ENCODE assay signal across 8 cellular contexts in the genomic region with DNA sequence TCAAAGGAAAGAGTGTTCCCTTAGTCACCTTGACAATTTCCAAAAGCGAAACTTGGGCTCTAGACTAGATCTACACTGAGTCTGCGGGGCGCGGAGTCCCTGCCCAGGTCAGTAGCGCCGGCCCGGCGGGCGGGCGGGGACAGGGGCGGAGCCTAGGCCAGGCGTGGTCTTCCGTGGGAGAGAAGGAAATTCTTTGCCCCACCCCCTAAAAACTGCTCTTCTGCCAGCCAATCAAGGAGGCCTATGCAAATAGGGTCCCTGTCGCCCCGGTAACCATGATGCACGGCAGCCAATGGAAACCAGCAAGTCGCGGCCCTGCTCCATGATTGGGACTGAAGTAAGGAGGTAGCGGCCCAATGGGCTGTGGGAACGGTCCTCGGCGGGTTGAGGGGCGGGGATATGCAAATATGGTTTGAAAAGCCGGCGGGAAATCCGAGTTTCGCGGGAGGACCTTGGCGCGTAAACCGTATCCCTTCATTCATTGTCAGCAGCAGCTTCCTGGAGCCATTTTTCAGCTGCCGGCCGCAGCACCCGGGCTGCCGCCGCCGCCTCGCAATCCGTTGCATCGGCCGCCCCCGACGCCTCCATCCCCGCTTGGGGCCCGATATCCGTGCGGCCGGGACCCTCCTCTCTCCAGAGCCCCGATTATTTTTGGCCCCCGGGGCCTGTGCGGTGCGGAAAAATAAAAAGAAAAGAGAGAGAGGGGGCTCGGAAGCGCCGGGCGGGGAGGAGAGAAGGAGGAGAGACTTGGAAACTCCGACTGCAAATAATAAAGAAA. TPM values are rescaled to one million over a fixed set of nuclear protein-coding genes. Genes with fewer than 3 reads are reported as not detected.
DNase-seq lines count a peak whose midpoint lies in the region; ATAC-seq, FAIRE-seq and TF ChIP-seq lines count a peak whose summit lies in the region.

Gene E2F3 (plus strand): TSS at position 477 of the 778 bp plus-strand sequence. CDS start 354 bp downstream, outside the sequence.

- H3K4me1 ChIP-seq in prostate gland (replicated peaks) = no peaks in the 10 kb centered on the region

- no peaks in the 10 kb centered on the region for H3K9me3 ChIP-seq in prostate gland

- no peak for TF ChIP-seq CTCF in prostate gland (IDR thresholded peaks at IDR 0.05)

- peak; percentile 20 for FAIRE-seq in urothelium cell line (lab: Jason Lieb, UNC)

- no peaks in the 10 kb centered on the region for H3K27me3 ChIP-seq in prostate gland (replicated peaks; ENCODE audit: insufficient read depth)

- no peaks in the 10 kb centered on the region for H3K36me3 ChIP-seq in prostate gland

- intact Hi-C loops in left ventricle myocardium superior (cut with micrococcal nuclease) (loop anchor here (5.0 kb wide), 1 partner anchor 131 kb away; the partner anchor contains the start of gene CDKAL1), prostate gland (cut with DNase I) (loop anchor here (5.0 to 10.0 kb wide), 3 partner anchors 109 to 287 kb away; no protein-coding TSS in a partner anchor)

- H3K4me3 ChIP-seq in prostate gland = peak within 1 kb of the TSS; percentile 68

- DNase-seq in NCI-H187 (lab: John Stamatoyannopoulos, UW) (peak; percentile 98 to 99), T-helper 2 cell (peak; percentile 94 to 100 (median 98)), left ventricle myocardium superior (peak; percentile 99), prostate gland (ENCODE audit: low spot score) (peak; percentile 100), urothelium cell line (ENCODE audit: low spot score) (peak; percentile 98)

- WGBS in prostate gland = under 1% methylated on average over 56 of the region's 57 CpGs

- H3K27ac ChIP-seq in angular gyrus (ENCODE audit: low read depth, low read length) = peak within 1 kb of the TSS; percentile 10
- H3K27ac ChIP-seq in prostate gland = peak within 1 kb of the TSS; percentile 82 to 86

- peak; percentile 84 for TF ChIP-seq POLR2A in prostate gland (IDR thresholded peaks at IDR 0.05)

- peak; percentile 82 for ATAC-seq in GM18498 (IDR thresholded peaks at IDR 0.05; ENCODE audit: unreplicated experiment)
- ATAC-seq in HG02938 (IDR thresholded peaks at IDR 0.05; ENCODE audit: unreplicated experiment) = peak; percentile 86
- ATAC-seq in left ventricle myocardium superior = peak; percentile 93

RNA-seq across cellular contexts. Expression of gene E2F3, which starts in this region (rescaled TPM):
- total RNA-seq in left ventricle myocardium superior (5.6 TPM), prostate gland (1 to 10 TPM; 3.7 to 5.5 TPM)

Comparison
In these comparisons a context has a peak if more than half of its experiments do, and no peak if none do; other contexts are left out.
1. Peak in every context shown above with its lines: DNase-seq, ATAC-seq, H3K4me3 ChIP-seq and H3K27ac ChIP-seq.